ENCODE assay signal across 23 cellular contexts in genomic region chr20:62683136-62683535, GRCh38. TPM values are rescaled to one million over a fixed set of nuclear protein-coding genes. Genes with fewer than 3 reads are reported as not detected.
DNase-seq lines count a peak whose midpoint lies in the region; TF ChIP-seq lines count a peak whose summit lies in the region.
"Had no signal": no experiment of that assay in that cellular context is flagged by ENCODE, and none has a peak within 500 bp of the region (broad histone marks: within the 10 kb centered on the region; RNA-seq: fewer than 3 reads in every experiment).

No MANE protein-coding gene starts in this region.

- no peak overlapping the region for H3K4me3 Mint-ChIP-seq in glutamatergic neuron (ENCODE audit: unreplicated experiment)
- H3K4me3 Mint-ChIP-seq: B cell; CD4-positive, alpha-beta memory T cell; CD8-positive, alpha-beta memory T cell had no signal

- H3K27me3 ChIP-seq in neutrophil, result no peaks in the 10 kb centered on the region
- H3K27me3 ChIP-seq: BLaER1 treated with 17β-estradiol and CSF1 and Interleukin-3, amounts not matched to agents 10 nM and 100 nM had no signal

- no peaks in the 10 kb centered on the region for H3K9me3 ChIP-seq in neutrophil

- peaks cover 23% of the 10 kb centered on the region for H3K4me1 Mint-ChIP-seq in glutamatergic neuron (ENCODE audit: low read depth, unreplicated experiment)

- DNase-seq in NCI-H748 (lab: John Stamatoyannopoulos, UW; ENCODE audit: unreplicated experiment), result peak; percentile 29
- no peak for DNase-seq in NCI-H748 treated with DMSO at 0.1 percent for 48 hours (lab: John Stamatoyannopoulos, UW)
- DNase-seq in COR-L47 (lab: John Stamatoyannopoulos, UW), result peak; percentile 54
- DNase-seq in glutamatergic neuron, result no peak
- no peak for DNase-seq in activated CD4-positive, alpha-beta T cell treated with anti-CD3 and anti-CD28 coated beads, Interleukin-2, amount 50 U/mL, for 48 hours
- DNase-seq in DMS53 (lab: John Stamatoyannopoulos, UW), result no peak
- DNase-seq: AML-193; Caco-2; Calu3; CD4-positive, alpha-beta memory T cell; DMS79; DND-41; EL; GDM1 had no signal

- TF ChIP-seq CTCF in glutamatergic neuron (IDR thresholded peaks at IDR 0.05; ENCODE audit: partially characterized antibody, unreplicated experiment) (no peak), neutrophil (IDR thresholded peaks at IDR 0.05) (no peak)

- peaks cover 34 to 57% of the 10 kb centered on the region in 2 experiments for H3K4me1 ChIP-seq in neutrophil (ENCODE audit: control insufficient read depth in 1 of 2, insufficient read depth in 1 of 2, low read depth in 1 of 2, low read length in 1 of 2)
- H3K4me1 ChIP-seq: A549 had no signal

- no peaks in the 10 kb centered on the region for H3K36me3 ChIP-seq in neutrophil

- peaks cover 6% of the 10 kb centered on the region for H3K27me3 Mint-ChIP-seq in glutamatergic neuron (ENCODE audit: unreplicated experiment)

- peaks cover 8% of the 10 kb centered on the region for H3K9me3 Mint-ChIP-seq in glutamatergic neuron (ENCODE audit: unreplicated experiment)
- H3K9me3 Mint-ChIP-seq: CD8-positive, alpha-beta memory T cell had no signal

- H3K4me3 ChIP-seq in neutrophil (ENCODE audit: low read depth in 1 of 2, low read length in 1 of 2), result no peak overlapping the region
- H3K4me3 ChIP-seq: A549; BLaER1 treated with 17β-estradiol and CSF1 and Interleukin-3, amounts not matched to agents 10 nM and 100 nM; GM12878 had no signal

- H3K27ac Mint-ChIP-seq in glutamatergic neuron (ENCODE audit: unreplicated experiment), result peak overlapping the region; percentile 43
- H3K27ac Mint-ChIP-seq: B cell; CD4-positive, alpha-beta memory T cell; CD8-positive, alpha-beta memory T cell had no signal

- peak overlapping the region; percentile 94 for H3K27ac ChIP-seq in neutrophil
- H3K27ac ChIP-seq: 22Rv1; A549; BLaER1 treated with 17β-estradiol and CSF1 and Interleukin-3, amounts not matched to agents 10 nM and 100 nM; C4-2B had no signal

- H3K36me3 Mint-ChIP-seq in glutamatergic neuron (ENCODE audit: unreplicated experiment), result peaks cover 22% of the 10 kb centered on the region
- H3K36me3 Mint-ChIP-seq: CD8-positive, alpha-beta memory T cell had no signal

RNA-seq across cellular contexts. Expression of gene NTSR1, which starts 25.5 kb away (rescaled TPM):
- 4.0 TPM for total RNA-seq in glutamatergic neuron (ENCODE audit: unreplicated experiment)
- total RNA-seq: B cell; Calu3; CD8-positive, alpha-beta memory T cell; G401; GM12878 had no signal

RNA-seq across cellular contexts. Expression of gene SLCO4A1, which starts 40.8 kb away (rescaled TPM):
- total RNA-seq in glutamatergic neuron (ENCODE audit: unreplicated experiment), result 26.5 TPM

Comparison
In these comparisons a context has a peak if more than half of its experiments do, and no peak if none do; other contexts are left out.
1. DNase-seq: peak in NCI-H748 (single experiment) and COR-L47 (single experiment); none in NCI-H748 treated with DMSO at 0.1 percent for 48 hours (single experiment), glutamatergic neuron (single experiment), activated CD4-positive, alpha-beta T cell treated with anti-CD3 and anti-CD28 coated beads, Interleukin-2, amount 50 U/mL, for 48 hours (0 of 2) and DMS53 (single experiment).